In genomic region chr19:1050989-1051788, GRCh38 we compare ENCODE assay signal across 1 cellular context.
TF ChIP-seq lines count a peak whose summit lies in the region.

No MANE protein-coding gene starts in this region.

TF ChIP-seq in IMR-90, 13 proteins besides CTCF, POLR2A, EP300 and RAD21:
- TF ChIP-seq CHD1 (IDR thresholded peaks at IDR 0.05; ENCODE audit: low read depth, low read length) (no peak), FOS (IDR thresholded peaks at IDR 0.05; ENCODE audit: low read depth, low read length) (no peak), ELK1 (IDR thresholded peaks at IDR 0.05; ENCODE audit: borderline replicate concordance, low read depth, low read length) (no peak), MAFK (IDR thresholded peaks at IDR 0.05; ENCODE audit: low read depth, low read length) (no peak), SMC3 (IDR thresholded peaks at IDR 0.05; ENCODE audit: low read depth, low read length) (no peak), CEBPB (IDR thresholded peaks at IDR 0.05; ENCODE audit: low read depth, low read length) (no peak), MXI1 (IDR thresholded peaks at IDR 0.05; ENCODE audit: borderline replicate concordance, low read depth, low read length) (no peak), BHLHE40 (IDR thresholded peaks at IDR 0.05; ENCODE audit: low read depth, low read length) (no peak)
